In genomic region chr11:556857-557256, GRCh38 we compare ENCODE assay signal across 24 cellular contexts. TPM values are rescaled to one million over a fixed set of nuclear protein-coding genes. Genes with fewer than 3 reads are reported as not detected.
DNase-seq lines count a peak whose midpoint lies in the region; ATAC-seq and TF ChIP-seq lines count a peak whose summit lies in the region.
"Had no signal": no experiment of that assay in that cellular context is flagged by ENCODE, and none has a peak within 500 bp of the region (broad histone marks: within the 10 kb centered on the region; RNA-seq: fewer than 3 reads in every experiment).

No MANE protein-coding gene starts in this region.

- intact Hi-C loops in natural killer cell (cut with micrococcal nuclease) = no loop called here
- intact Hi-C loops in mammary epithelial cell (cut with micrococcal nuclease) = loop anchor here (10.0 kb wide), 1 partner anchor 138 kb away; the partner anchor contains the start of genes DEAF1 and TMEM80
- intact Hi-C loops in PC-9 (cut with micrococcal nuclease; ENCODE audit: unreplicated experiment) = no loop called here

- dilution Hi-C loops in mammary epithelial cell (cut with HindIII; ENCODE audit: low sequenced_read_pairs) = no loop called here

- H3K79me2 ChIP-seq in mammary epithelial cell (ENCODE audit: insufficient read depth, low read length) (peaks cover 8% of the 10 kb centered on the region), PC-9 (ENCODE audit: low read depth) (peaks cover 6% of the 10 kb centered on the region; the same call in 1 of the 2 replicates)

- H3K9me3 Mint-ChIP-seq in natural killer cell (no peaks in the 10 kb centered on the region), WTC11 (no peaks in the 10 kb centered on the region), immature natural killer cell (no peaks in the 10 kb centered on the region)
- H3K9me3 Mint-ChIP-seq in natural killer cell treated with Interleukin-12 subunit alpha and Interleukin-12 subunit beta and Interleukin-15 and Interleukin-18, amount 100 ng/mL, for 72 hours = no peaks in the 10 kb centered on the region
- H3K9me3 Mint-ChIP-seq: activated T-cell treated with anti-CD3 and anti-CD28 coated beads, Interleukin-2, amount 50 U/mL, for 4 hours had no signal

- 99% methylated on average over 10 of the region's 19 CpGs for WGBS in mammary epithelial cell (ENCODE audit: low coverage, missing lambda C conversion rate)

- no peak for TF ChIP-seq CTCF in natural killer cell (IDR thresholded peaks at IDR 0.05)
- no peak for TF ChIP-seq CTCF in WTC11 (IDR thresholded peaks at IDR 0.05)
- no peak for TF ChIP-seq CTCF in mammary epithelial cell (conservative IDR thresholded peaks at IDR 0.05 in 1 of 2, IDR thresholded peaks at IDR 0.05 in 1 of 2; ENCODE audit: extremely low read depth in 1 of 2, insufficient read depth in 1 of 2, low read depth in 1 of 2, low read length in 2 of 2)
- no peak for TF ChIP-seq CTCF in PC-9 (conservative IDR thresholded peaks at IDR 0.05)

- no peaks in the 10 kb centered on the region for H3K9me2 ChIP-seq in PC-9 (ENCODE audit: insufficient read depth)

- H3F3A ChIP-seq in PC-9 (ENCODE audit: insufficient read depth, low read depth) = peaks cover 11% of the 10 kb centered on the region; the same call in 1 of the 2 replicates

- H3K27ac Mint-ChIP-seq in natural killer cell (no peak overlapping the region), WTC11 (no peak overlapping the region), immature natural killer cell (no peak overlapping the region)
- no peak overlapping the region for H3K27ac Mint-ChIP-seq in natural killer cell treated with Interleukin-12 subunit alpha and Interleukin-12 subunit beta and Interleukin-15 and Interleukin-18, amount 100 ng/mL, for 72 hours

- H3K4me3 Mint-ChIP-seq in natural killer cell (peak overlapping the region; percentile 13), WTC11 (peak overlapping the region; percentile 73), immature natural killer cell (peak overlapping the region in 3 of 5 donors; percentile 25 to 49 (median 40))
- no peak overlapping the region for H3K4me3 Mint-ChIP-seq in natural killer cell treated with Interleukin-12 subunit alpha and Interleukin-12 subunit beta and Interleukin-15 and Interleukin-18, amount 100 ng/mL, for 72 hours
- H3K4me3 Mint-ChIP-seq: activated T-cell treated with anti-CD3 and anti-CD28 coated beads, Interleukin-2, amount 50 U/mL, for 4 hours had no signal

- H3K36me3 ChIP-seq in mammary epithelial cell (ENCODE audit: insufficient read depth, low read length) (no peaks in the 10 kb centered on the region), PC-9 (ENCODE audit: low read depth) (no peaks in the 10 kb centered on the region)
- H3K36me3 ChIP-seq: breast epithelium, colonic mucosa, esophagus squamous epithelium, lower lobe of right lung, SJCRH30, upper lobe of right lung had no signal

- peaks cover 18% of the 10 kb centered on the region for H3K4me1 ChIP-seq in mammary epithelial cell (ENCODE audit: insufficient read depth, low read length)
- H3K4me1 ChIP-seq in PC-9 (replicated peaks; ENCODE audit: insufficient read depth) = no peaks in the 10 kb centered on the region

- POLR2A ChIA-PET in WTC11 (lab: Charles Lee) = interaction anchor here (0.7 to 1.5 kb wide), 3 partner anchors 8 to 19 kb away, joined by 3 to 4 read pairs (median 3); no protein-coding TSS in a partner anchor
- POLR2A ChIA-PET in PC-9 (lab: Charles Lee; ENCODE audit: unreplicated experiment) = no interaction called here

- H3K4me3 ChIP-seq in mammary epithelial cell (replicated peaks in 1 of 3; ENCODE audit: insufficient read depth in 1 of 3, low read depth in 2 of 3, low read length in 3 of 3) (no peak overlapping the region), PC-9 (no peak overlapping the region)
- H3K4me3 ChIP-seq: colonic mucosa, hepatocyte, lower lobe of right lung, SJCRH30, upper lobe of right lung had no signal

- CTCF ChIA-PET in WTC11 (lab: Charles Lee) = interaction anchor here (0.6 to 3.4 kb wide), 9 partner anchors 10 to 170 kb away, joined by 3 to 29 read pairs (median 4); partner anchors contain the start of gene PHRF1
- CTCF ChIA-PET in mammary epithelial cell (lab: Charles Lee; ENCODE audit: low non-redundant PET) = no interaction called here
- CTCF ChIA-PET in PC-9 (lab: Charles Lee) = no interaction called here

- BruUV-seq in mammary epithelial cell (replicated peaks; lab: Mats Ljungman, UMichigan) = no TSS peak
- no TSS peak for BruUV-seq in PC-9 (replicated peaks; lab: Mats Ljungman, UMichigan)

- DNase-seq in natural killer cell = no peak
- DNase-seq in natural killer cell treated with Interleukin-12 subunit alpha and Interleukin-12 subunit beta and Interleukin-15 and Interleukin-18, amount 100 ng/mL, for 72 hours (ENCODE audit: low spot score) = no peak
- no peak for DNase-seq in WTC11 (ENCODE audit: low spot score)
- no peak for DNase-seq in immature natural killer cell
- DNase-seq in mammary epithelial cell = no peak
- DNase-seq in PC-9 = no peak
- no peak for DNase-seq in HPDE6-E6E7 (ENCODE audit: extremely low spot score)
- DNase-seq: activated T-cell treated with anti-CD3 and anti-CD28 coated beads, Interleukin-2, amount 50 U/mL, for 4 hours; amniotic stem cell; colonic mucosa; EL; esophagus squamous epithelium; KG1; lower lobe of right lung; NCI-H1436; NCI-H510A treated with DMSO at 0.1 percent for 48 hours; stimulated activated CD4-positive, alpha-beta T cell treated with anti-CD3 and anti-CD28 coated beads, Interleukin-2, amount 100 ng/mL, for 24 hours; T-helper 1 cell; upper lobe of right lung had no signal

- H2AFZ ChIP-seq in mammary epithelial cell (ENCODE audit: low read depth, low read length) (no peak overlapping the region), PC-9 (no peak overlapping the region)
- H2AFZ ChIP-seq: hepatocyte had no signal

- ATAC-seq in natural killer cell (no peak), WTC11 (no peak), GM21381 (IDR thresholded peaks at IDR 0.05; ENCODE audit: unreplicated experiment) (no peak)
- ATAC-seq in natural killer cell treated with Interleukin-12 subunit alpha and Interleukin-12 subunit beta and Interleukin-15 and Interleukin-18, amount 100 ng/mL, for 72 hours = no peak
- ATAC-seq: activated T-cell treated with anti-CD3 and anti-CD28 coated beads, Interleukin-2, amount 50 U/mL, for 4 hours; lower lobe of right lung; upper lobe of right lung had no signal

- H3K9me3 ChIP-seq in mammary epithelial cell (replicated peaks; ENCODE audit: insufficient read depth, low read length) = no peaks in the 10 kb centered on the region
- no peaks in the 10 kb centered on the region for H3K9me3 ChIP-seq in PC-9 (ENCODE audit: insufficient read depth, low read depth)
- H3K9me3 ChIP-seq: breast epithelium, colonic mucosa, esophagus squamous epithelium, lower lobe of right lung, SJCRH30, upper lobe of right lung had no signal

- H3K36me3 Mint-ChIP-seq in natural killer cell = no peaks in the 10 kb centered on the region
- H3K36me3 Mint-ChIP-seq in natural killer cell treated with Interleukin-12 subunit alpha and Interleukin-12 subunit beta and Interleukin-15 and Interleukin-18, amount 100 ng/mL, for 72 hours = no peaks in the 10 kb centered on the region
- H3K36me3 Mint-ChIP-seq in WTC11 = no peaks in the 10 kb centered on the region
- H3K36me3 Mint-ChIP-seq in immature natural killer cell = no peaks in the 10 kb centered on the region

- H3K27ac ChIP-seq in mammary epithelial cell (ENCODE audit: insufficient read depth, low read depth, low read length) = no peak overlapping the region
- H3K27ac ChIP-seq in PC-9 = no peak overlapping the region
- H3K27ac ChIP-seq: breast epithelium, colonic mucosa, esophagus squamous epithelium, hepatocyte, lower lobe of right lung, SJCRH30, upper lobe of right lung had no signal

- H3K27me3 Mint-ChIP-seq in natural killer cell (ENCODE audit: low read depth in 2 of 2) (peaks cover 0 to 5% of the 10 kb centered on the region in 2 donors), WTC11 (ENCODE audit: low read depth) (peaks cover 28% of the 10 kb centered on the region), immature natural killer cell (ENCODE audit: low read depth in 3 of 3) (peaks cover 0 to 11% (median 6%) of the 10 kb centered on the region in 3 donors)
- H3K27me3 Mint-ChIP-seq in natural killer cell treated with Interleukin-12 subunit alpha and Interleukin-12 subunit beta and Interleukin-15 and Interleukin-18, amount 100 ng/mL, for 72 hours = no peaks in the 10 kb centered on the region

- H4K20me1 ChIP-seq in mammary epithelial cell (ENCODE audit: insufficient read depth, low read length) = no peaks in the 10 kb centered on the region
- no peaks in the 10 kb centered on the region; the same call in 1 of the 2 replicates for H4K20me1 ChIP-seq in PC-9 (ENCODE audit: insufficient read depth)

- in situ Hi-C loops in mammary epithelial cell (cut with MboI; ENCODE audit: low sequenced_read_pairs in 2 of 2) = loop anchor here in 1 of 2 donors (25.0 kb wide), 1 partner anchor 205 kb away; no protein-coding TSS in a partner anchor

- H3K4me2 ChIP-seq in mammary epithelial cell (ENCODE audit: insufficient read depth, low read depth, low read length) = no peak overlapping the region
- no peak overlapping the region for H3K4me2 ChIP-seq in PC-9

- H3K27me3 ChIP-seq in mammary epithelial cell (ENCODE audit: insufficient read depth, low read length) = peaks cover 8% of the 10 kb centered on the region
- no peaks in the 10 kb centered on the region for H3K27me3 ChIP-seq in PC-9 (ENCODE audit: insufficient read depth, low read depth)

- H3K4me1 Mint-ChIP-seq in natural killer cell (peaks cover 5 to 18% of the 10 kb centered on the region in 2 donors), WTC11 (peaks cover 13% of the 10 kb centered on the region), immature natural killer cell (peaks cover 6 to 13% of the 10 kb centered on the region in 2 donors)
- H3K4me1 Mint-ChIP-seq in natural killer cell treated with Interleukin-12 subunit alpha and Interleukin-12 subunit beta and Interleukin-15 and Interleukin-18, amount 100 ng/mL, for 72 hours (ENCODE audit: low read depth in 2 of 2) = peaks cover 5 to 8% of the 10 kb centered on the region in 2 donors

- no peak overlapping the region for H3K9ac ChIP-seq in mammary epithelial cell (ENCODE audit: insufficient read depth, low read length)

RNA-seq across cellular contexts. Expression of gene LMNTD2, which starts 3.7 kb away (rescaled TPM):
- total RNA-seq in natural killer cell (1 to 10 TPM; 3.5 to 5.2 (median 5.0) TPM), WTC11 (2021) (4.0 to 6.0 TPM (median 5.9 TPM) in 3 replicates), mammary epithelial cell (1 to 10 TPM; 2.3 to 7.6 TPM), PC-9 (2021) (12.8 and 16.3 TPM in 2 replicates)
- 1 to 10 TPM; 1.1 to 2.1 TPM for total RNA-seq in natural killer cell treated with Interleukin-12 subunit alpha and Interleukin-12 subunit beta and Interleukin-15 and Interleukin-18, amount 100 ng/mL, for 72 hours
- polyA plus RNA-seq in immature natural killer cell (under 1 TPM; 0.54 to 0.95 (median 0.66) TPM), mammary epithelial cell (1.8 TPM)
- polyA minus RNA-seq in mammary epithelial cell = not detected
- total RNA-seq: frontal cortex had no signal

RNA-seq across cellular contexts. Expression of gene RASSF7, which starts 3.9 kb away (rescaled TPM):
- total RNA-seq in natural killer cell (10 to 100 TPM; 19.0 to 21.7 (median 20.0) TPM), WTC11 (2021) (30.6 to 39.7 TPM (median 32.5 TPM) in 3 replicates), mammary epithelial cell (10 to 100 TPM; 33.3 to 36.1 TPM), PC-9 (2021) (36.2 and 40.8 TPM in 2 replicates)
- total RNA-seq in natural killer cell treated with Interleukin-12 subunit alpha and Interleukin-12 subunit beta and Interleukin-15 and Interleukin-18, amount 100 ng/mL, for 72 hours = 10 to 100 TPM; 13.3 to 22.9 TPM
- polyA plus RNA-seq in immature natural killer cell (10 to 100 TPM; 20.3 to 31.9 (median 31.5) TPM), mammary epithelial cell (35.2 TPM)
- polyA minus RNA-seq in mammary epithelial cell = 4.6 TPM

RNA-seq across cellular contexts. Expression of gene PHRF1, which starts 19.4 kb away (rescaled TPM):
- total RNA-seq in natural killer cell (10 to 100 TPM; 46.1 to 52.0 (median 46.9) TPM), WTC11 (2021) (39.4 to 46.9 TPM (median 40.1 TPM) in 3 replicates), mammary epithelial cell (10 to 100 TPM; 20.8 to 41.4 TPM), PC-9 (2021) (21.7 and 24.5 TPM in 2 replicates)
- 10 to 100 TPM; 49.2 to 85.7 TPM for total RNA-seq in natural killer cell treated with Interleukin-12 subunit alpha and Interleukin-12 subunit beta and Interleukin-15 and Interleukin-18, amount 100 ng/mL, for 72 hours
- polyA plus RNA-seq in immature natural killer cell (10 to 100 TPM in 1 of 3 donors, 1 to 10 TPM in 2; 4.0 to 17.5 (median 5.4) TPM), mammary epithelial cell (15.6 TPM)
- 18.6 TPM for polyA minus RNA-seq in mammary epithelial cell

RNA-seq across cellular contexts. Expression of gene LRRC56, which starts 19.5 kb away (rescaled TPM):
- total RNA-seq in natural killer cell (1 to 10 TPM; 1.5 to 2.4 (median 2.2) TPM), WTC11 (2021) (2.3 to 3.4 TPM (median 2.5 TPM) in 3 replicates), mammary epithelial cell (1 to 10 TPM in 1 of 2 donors, under 1 TPM in 1; 0.50 to 1.2 TPM), PC-9 (2021) (5.0 and 6.3 TPM in 2 replicates)
- 1 to 10 TPM in 1 of 2 donors, under 1 TPM in 1; 0.98 to 1.8 TPM for total RNA-seq in natural killer cell treated with Interleukin-12 subunit alpha and Interleukin-12 subunit beta and Interleukin-15 and Interleukin-18, amount 100 ng/mL, for 72 hours
- polyA plus RNA-seq in immature natural killer cell (under 1 TPM in 2 of 3 donors, not detected in 1; 0.27 to 0.89 TPM), mammary epithelial cell (0.35 TPM)
- polyA minus RNA-seq in mammary epithelial cell = not detected

RNA-seq across cellular contexts. Expression of gene HRAS, which starts 21.5 kb away (rescaled TPM):
- 10 to 100 TPM; 27.6 to 35.0 (median 30.6) TPM for total RNA-seq in natural killer cell
- total RNA-seq in natural killer cell treated with Interleukin-12 subunit alpha and Interleukin-12 subunit beta and Interleukin-15 and Interleukin-18, amount 100 ng/mL, for 72 hours = 10 to 100 TPM; 33.6 to 83.5 TPM
- total RNA-seq in WTC11 (2021) = 42.9 to 62.4 TPM (median 48.3 TPM) in 3 replicates
- polyA plus RNA-seq in immature natural killer cell = 10 to 100 TPM; 16.7 to 26.8 (median 18.6) TPM
- total RNA-seq in mammary epithelial cell = 100 to 1,000 TPM in 1 of 2 donors, 10 to 100 TPM in 1; 36.5 to 194 TPM
- polyA plus RNA-seq in mammary epithelial cell = 230 TPM
- polyA minus RNA-seq in mammary epithelial cell = 165 TPM
- total RNA-seq in PC-9 (2021) = 47.2 and 47.5 TPM in 2 replicates
